Comparison of ENCODE assay signal across 20 cellular contexts in the genomic region with DNA sequence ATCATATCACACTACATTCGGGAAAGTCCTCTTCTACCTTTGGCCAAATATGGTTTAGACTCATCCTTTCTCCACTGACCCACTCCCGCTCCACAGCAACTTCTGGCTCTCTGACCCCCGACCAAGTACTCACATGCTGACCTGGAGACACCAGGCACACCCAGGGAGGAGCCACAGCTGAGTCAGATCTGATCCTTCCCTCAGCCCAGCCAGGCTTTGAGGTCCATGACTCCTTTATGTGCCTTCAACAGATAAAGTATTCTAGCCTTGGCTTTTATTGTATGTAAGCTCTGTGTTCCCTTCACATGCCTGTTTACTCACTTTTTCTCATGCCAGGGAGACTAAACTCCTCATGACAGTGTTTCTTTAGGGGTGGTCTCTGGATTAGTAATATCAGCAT.
DNase-seq lines count a peak whose midpoint lies in the region; ATAC-seq and TF ChIP-seq lines count a peak whose summit lies in the region.
"Had no signal": no experiment of that assay in that cellular context is flagged by ENCODE, and none has a peak within 500 bp of the region (broad histone marks: within the 10 kb centered on the region; RNA-seq: fewer than 3 reads in every experiment).

No MANE protein-coding gene starts in this region.

- H3K27ac ChIP-seq in mesenchymal stem cell (ENCODE audit: low read length, poor library complexity, severe bottlenecking) (no peak overlapping the region), WERI-Rb-1 (no peak overlapping the region), heart right ventricle (no peak overlapping the region)
- H3K27ac ChIP-seq: prostate gland had no signal

- H4K91ac ChIP-seq in mesenchymal stem cell (ENCODE audit: low read length), result no peak overlapping the region

- intact Hi-C loops in heart right ventricle (cut with DNase I), result loop anchor here in 6 of 10 donors (2.0 to 10.0 kb wide), 3 partner anchors 127 to 341 kb away; no protein-coding TSS in a partner anchor

- no peak for ATAC-seq in heart right ventricle
- ATAC-seq: activated CD8-positive, alpha-beta memory T cell treated with anti-CD3 and anti-CD28 coated beads, Interleukin-2, amount 10 ng/mL, durations not matched to agents 7 days and 5 days; HCT116; left lobe of liver; Right ventricle myocardium inferior; stimulated activated naive B cell treated with anti-CD40 and anti-IgM and Interleukin-4, amounts not matched to agents 10 μg/mL and 1 μg/mL and 100 μg/mL, for 72 hours had no signal

- no peak overlapping the region for H3K23ac ChIP-seq in mesenchymal stem cell (ENCODE audit: low read length in 2 of 2)

- H2AFZ ChIP-seq in mesenchymal stem cell (ENCODE audit: low read depth, low read length), result no peak overlapping the region

- TF ChIP-seq CTCF in choroid plexus epithelial cell (conservative IDR thresholded peaks at IDR 0.05; ENCODE audit: low read depth, low read length) (no peak), WERI-Rb-1 (IDR thresholded peaks at IDR 0.05; ENCODE audit: low read depth, low read length) (no peak), heart right ventricle (IDR thresholded peaks at IDR 0.05) (no peak)

- peaks cover 10% of the 10 kb centered on the region for H3K4me1 ChIP-seq in mesenchymal stem cell (ENCODE audit: control insufficient read depth, insufficient read depth, low read depth, low read length)
- H3K4me1 ChIP-seq in heart right ventricle, result peaks cover 0 to 28% (median 15%) of the 10 kb centered on the region in 9 donors
- H3K4me1 ChIP-seq: prostate gland had no signal

- no peak overlapping the region for H2AK5ac ChIP-seq in mesenchymal stem cell (ENCODE audit: low read length, severe bottlenecking)

- no peak overlapping the region for H3K9ac ChIP-seq in mesenchymal stem cell (ENCODE audit: low read length)

- H3K36me3 ChIP-seq in mesenchymal stem cell (ENCODE audit: control insufficient read depth in 1 of 2, insufficient read depth in 2 of 2, low read depth in 1 of 2, low read length in 2 of 2) (peaks cover 0 to 4% of the 10 kb centered on the region in 2 experiments), WERI-Rb-1 (no peaks in the 10 kb centered on the region), heart right ventricle (peaks cover 0 to 11% (median 0%) of the 10 kb centered on the region in 9 donors)
- H3K36me3 ChIP-seq: prostate gland had no signal

- H3K18ac ChIP-seq in mesenchymal stem cell (ENCODE audit: low read depth in 1 of 2, low read length in 2 of 2), result no peak overlapping the region

- H2BK15ac ChIP-seq in mesenchymal stem cell (ENCODE audit: low read depth, poor library complexity, severe bottlenecking), result no peak overlapping the region

- DNase-seq in Daoy (ENCODE audit: low read depth) (peak; percentile 21), OCI-M1 (lab: John Stamatoyannopoulos, UW) (peak; percentile 12), choroid plexus epithelial cell (ENCODE audit: low read depth) (peak; percentile 25), mesenchymal stem cell (peak; percentile 27), WERI-Rb-1 (no peak), heart right ventricle (no peak), medulla oblongata (ENCODE audit: extremely low spot score) (no peak)
- no peak for DNase-seq in activated naive CD4-positive, alpha-beta T cell treated with anti-CD3 and anti-CD28 coated beads, Interleukin-2, amount 50 U/mL, for 16 hours
- DNase-seq: activated CD8-positive, alpha-beta memory T cell treated with anti-CD3 and anti-CD28 coated beads, Interleukin-2, amount 10 ng/mL, durations not matched to agents 7 days and 5 days; CD4-positive, CD25-positive, alpha-beta regulatory T cell; DMS53; NCI-H1417; NCI-H526; stimulated activated CD4-positive, alpha-beta T cell treated with anti-CD3 and anti-CD28 coated beads, Interleukin-2, amount 100 ng/mL, for 24 hours; stimulated activated naive B cell treated with anti-CD40 and anti-IgM and Interleukin-4, amounts not matched to agents 10 μg/mL and 1 μg/mL and 100 μg/mL, for 72 hours; T1000 had no signal

- no peak overlapping the region for H3K4me2 ChIP-seq in mesenchymal stem cell (ENCODE audit: low read length, poor library complexity, severe bottlenecking)

- H3K79me1 ChIP-seq in mesenchymal stem cell (replicated peaks; ENCODE audit: low read length, poor library complexity, severe bottlenecking), result no peaks in the 10 kb centered on the region

- peak overlapping the region in 1 of 2 experiments; percentile 35 for H2BK12ac ChIP-seq in mesenchymal stem cell (ENCODE audit: low read length in 2 of 2)

- no peak overlapping the region for H2BK5ac ChIP-seq in mesenchymal stem cell (ENCODE audit: low read depth, low read length, poor library complexity, severe bottlenecking)

- no peaks in the 10 kb centered on the region for H3K9me3 ChIP-seq in mesenchymal stem cell (ENCODE audit: control insufficient read depth, low read length)
- H3K9me3 ChIP-seq in WERI-Rb-1 (ENCODE audit: severe bottlenecking), result no peaks in the 10 kb centered on the region
- no peaks in the 10 kb centered on the region for H3K9me3 ChIP-seq in heart right ventricle
- H3K9me3 ChIP-seq: prostate gland had no signal

- no peak overlapping the region for H3K14ac ChIP-seq in mesenchymal stem cell (ENCODE audit: low read length in 2 of 2)

- H2BK120ac ChIP-seq in mesenchymal stem cell (ENCODE audit: low read depth, low read length), result no peak overlapping the region

- H3K4me3 ChIP-seq in choroid plexus epithelial cell (ENCODE audit: low read depth, low read length), result no peak overlapping the region
- H3K4me3 ChIP-seq in mesenchymal stem cell (ENCODE audit: insufficient read depth in 1 of 2, low read depth in 1 of 2, low read length in 2 of 2), result no peak overlapping the region
- H3K4me3 ChIP-seq in WERI-Rb-1 (ENCODE audit: low read depth, low read length), result no peak overlapping the region
- H3K4me3 ChIP-seq in heart right ventricle, result no peak overlapping the region
- H3K4me3 ChIP-seq: prostate gland had no signal

- no peak overlapping the region for H3K4ac ChIP-seq in mesenchymal stem cell (ENCODE audit: low read depth in 1 of 2, low read length in 2 of 2)

- H4K8ac ChIP-seq in mesenchymal stem cell (ENCODE audit: low read length), result no peak overlapping the region

- 75% methylated on average over 3 of the region's 3 CpGs for WGBS in mesenchymal stem cell
- 80 to 95% methylated on average over 3 of the region's 3 CpGs for WGBS in heart right ventricle, 2 donors

- peaks cover 10 to 37% of the 10 kb centered on the region in 2 experiments for H3K27me3 ChIP-seq in mesenchymal stem cell (ENCODE audit: control insufficient read depth in 1 of 2, insufficient read depth in 1 of 2, low read length in 2 of 2)
- H3K27me3 ChIP-seq in WERI-Rb-1 (ENCODE audit: insufficient read depth, low read depth, severe bottlenecking), result no peaks in the 10 kb centered on the region
- H3K27me3 ChIP-seq in heart right ventricle, result no peaks in the 10 kb centered on the region

Comparison
In these comparisons a context has a peak if more than half of its experiments do, and no peak if none do; other contexts are left out.
1. DNase-seq: peak in Daoy (single experiment), OCI-M1 (single experiment), choroid plexus epithelial cell (single experiment) and mesenchymal stem cell (single experiment); none in WERI-Rb-1 (single experiment), activated naive CD4-positive, alpha-beta T cell treated with anti-CD3 and anti-CD28 coated beads, Interleukin-2, amount 50 U/mL, for 16 hours (single experiment), heart right ventricle (0 of 2) and medulla oblongata (single experiment).